In the genomic region with DNA sequence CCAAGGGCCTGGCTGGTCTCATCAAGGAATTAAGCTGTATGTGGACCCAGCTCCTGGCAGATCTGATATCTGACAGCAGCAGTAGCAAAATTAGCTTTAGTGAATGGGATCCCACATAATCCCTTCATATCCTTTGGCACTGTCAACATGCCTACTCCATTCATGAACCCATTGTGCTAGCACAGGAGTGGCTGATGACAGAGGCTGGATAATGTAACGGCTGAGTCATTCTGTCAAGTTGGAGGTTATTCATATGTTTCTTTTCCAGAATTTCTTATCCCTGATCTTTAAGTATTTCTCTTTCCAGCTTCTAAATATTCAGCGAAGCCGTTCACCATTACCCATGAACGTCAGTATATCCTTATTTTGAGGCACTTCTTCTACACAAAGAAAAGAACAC, we compare ENCODE assay signal across 17 cellular contexts.
"Had no signal": no experiment of that assay in that cellular context is flagged by ENCODE, and none has a peak within 500 bp of the region (broad histone marks: within the 10 kb centered on the region; RNA-seq: fewer than 3 reads in every experiment).

No MANE protein-coding gene starts in this region.

- FAIRE-seq: kidney had no signal

- H3K27ac ChIP-seq: left lung, prostate gland, spleen, stomach, testis, upper lobe of left lung had no signal

- H3K4me1 ChIP-seq: left lung, prostate gland, stomach, testis, upper lobe of left lung had no signal

- H3K4me3 ChIP-seq: left lung, prostate gland, spleen, stomach, testis, upper lobe of left lung had no signal

- DNase-seq: activated CD4-positive, alpha-beta T cell treated with anti-CD3 and anti-CD28 coated beads, Interleukin-2, amount 50 U/mL, for 1 hour; activated CD8-positive, alpha-beta memory T cell treated with anti-CD3 and anti-CD28 coated beads for 24 hours; activated naive CD4-positive, alpha-beta T cell; activated naive CD8-positive, alpha-beta T cell treated with anti-CD3 and anti-CD28 coated beads, Interleukin-2, amount 10 ng/mL, durations not matched to agents 7 days and 5 days; aorta; hippocampal formation; kidney; left lung; mesendoderm; spleen; stimulated activated CD4-positive, alpha-beta T cell treated with anti-CD3 and anti-CD28 coated beads, Interleukin-1b, Interleukin-23, amount 100 ng/mL, for 48 hours; stomach; testis; upper lobe of left lung had no signal

- H3K9me3 ChIP-seq: left lung, prostate gland, spleen, stomach, testis, upper lobe of left lung had no signal

- H3K36me3 ChIP-seq: left lung, prostate gland, spleen, stomach, upper lobe of left lung had no signal

- H3K27me3 ChIP-seq: left lung, spleen, stomach, testis, upper lobe of left lung had no signal

- ATAC-seq: activated CD4-positive, CD25-positive, alpha-beta regulatory T cell treated with anti-CD3 and anti-CD28 coated beads, Interleukin-2, amount 50 U/mL, for 24 hours; left lung; sciatic nerve had no signal
